In the genomic region with DNA sequence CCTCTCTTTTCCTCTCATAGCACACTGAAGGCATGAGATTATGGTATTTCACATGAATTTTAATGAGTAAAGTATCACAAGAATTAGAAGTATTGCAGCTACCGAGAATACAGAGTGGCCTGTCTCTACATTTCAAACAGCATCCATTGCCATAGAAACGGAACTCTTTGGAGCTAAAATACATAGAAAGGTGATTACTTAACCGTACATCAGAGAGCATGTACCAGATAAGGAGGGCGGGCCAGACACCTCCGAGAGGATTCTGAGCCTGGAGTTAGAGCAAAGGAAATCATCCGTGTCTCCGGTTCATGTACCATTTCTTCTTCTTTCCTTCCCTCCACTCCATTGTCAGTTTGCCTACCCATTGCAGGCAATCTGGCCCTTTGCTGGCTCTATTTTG, we compare ENCODE assay signal across 36 cellular contexts.
"Had no signal": no experiment of that assay in that cellular context is flagged by ENCODE, and none has a peak within 500 bp of the region (broad histone marks: within the 10 kb centered on the region; RNA-seq: fewer than 3 reads in every experiment).

No MANE protein-coding gene starts in this region.

- H3K27ac ChIP-seq: ascending aorta, cardiac muscle cell, VCaP had no signal

- H3K9me3 ChIP-seq: ascending aorta had no signal

- H3K4me3 ChIP-seq: ascending aorta, cardiac muscle cell had no signal

- H3K27me3 ChIP-seq: ascending aorta, cardiac muscle cell had no signal

- H3K27ac Mint-ChIP-seq: activated B cell treated with CpG ODN at 0.5 μM for 24 hours; activated CD4-positive, alpha-beta memory T cell treated with anti-CD3 and anti-CD28 coated beads for 36 hours; activated CD4-positive, alpha-beta T cell treated with anti-CD3 and anti-CD28 coated beads, Interleukin-2, amount 10 ng/mL, durations not matched to agents 24 days and 14 days; activated CD8-positive, alpha-beta T cell treated with anti-CD3 and anti-CD28 coated beads for 36 hours; activated naive CD4-positive, alpha-beta T cell treated with anti-CD3 and anti-CD28 coated beads, Interleukin-2, amount 10 ng/mL, durations not matched to agents 7 days and 5 days; activated naive CD4-positive, alpha-beta T cell treated with anti-CD3 and anti-CD28 coated beads, Interleukin-2, amount 50 U/mL, for 24 hours; activated naive CD8-positive, alpha-beta T cell; activated naive CD8-positive, alpha-beta T cell treated with anti-CD3 and anti-CD28 coated beads, Interleukin-2, amount 10 ng/mL, durations not matched to agents 7 days and 5 days; activated naive CD8-positive, alpha-beta T cell treated with anti-CD3 and anti-CD28 coated beads, Interleukin-2, amount 50 U/mL, for 24 hours; activated T-cell treated with anti-CD3 and anti-CD28 coated beads, Interleukin-2, amount 50 U/mL, for 72 hours; activated T-helper 1 cell treated with anti-CD3 and anti-CD28 coated beads, Interleukin-12 subunit alpha, Interleukin-12 subunit beta, Interleukin-2, Interleukin-4 antibody, amounts not matched to agents 30 ng/mL and 10 ng/mL and 1 ng/mL, durations not matched to agents 14 hours and 24 hours and 36 hours; activated T-helper 17 cell treated with anti-CD3 and anti-CD28 coated beads, Interleukin-2, amount 50 U/mL, for 72 hours; T-helper 1 cell treated with Interleukin-12 subunit alpha and Interleukin-12 subunit beta and Interleukin-4 antibody, amounts not matched to agents 30 μg/mL and 1 μg/mL, for 36 hours; T-helper 2 cell treated with Interferon-gamma antibody and Interleukin-4, amounts not matched to agents 5 μg/mL and 100 μg/mL, for 36 hours had no signal

- H3K36me3 Mint-ChIP-seq: activated CD4-positive, alpha-beta memory T cell treated with anti-CD3 and anti-CD28 coated beads for 36 hours; activated naive CD4-positive, alpha-beta T cell treated with anti-CD3 and anti-CD28 coated beads, Interleukin-2, amount 10 ng/mL, durations not matched to agents 7 days and 5 days; activated naive CD4-positive, alpha-beta T cell treated with anti-CD3 and anti-CD28 coated beads, Interleukin-2, amount 50 U/mL, for 24 hours; activated naive CD8-positive, alpha-beta T cell; activated naive CD8-positive, alpha-beta T cell treated with anti-CD3 and anti-CD28 coated beads, Interleukin-2, amount 10 ng/mL, durations not matched to agents 7 days and 5 days; brain had no signal

- H3K4me1 ChIP-seq: ascending aorta had no signal

- H3K27me3 Mint-ChIP-seq: activated B cell treated with CpG ODN at 0.5 μM for 24 hours; activated naive CD4-positive, alpha-beta T cell treated with anti-CD3 and anti-CD28 coated beads, Interleukin-2, amount 50 U/mL, for 24 hours had no signal

- ATAC-seq: activated CD8-positive, alpha-beta T cell treated with anti-CD3 and anti-CD28 coated beads for 36 hours; activated naive CD8-positive, alpha-beta T cell treated with anti-CD3 and anti-CD28 coated beads, Interleukin-2, amount 50 U/mL, for 24 hours; activated T-cell treated with anti-CD3 and anti-CD28 coated beads, Interleukin-2, amount 50 U/mL, for 4 hours; activated T-cell treated with anti-CD3 and anti-CD28 coated beads, Interleukin-2, amount 50 U/mL, for 72 hours; activated T-helper 17 cell treated with anti-CD3 and anti-CD28 coated beads, Interleukin-2, amount 50 U/mL, for 72 hours had no signal

- H3K36me3 ChIP-seq: ascending aorta, cardiac muscle cell had no signal

- DNase-seq: activated B cell treated with CpG ODN at 0.5 μM for 24 hours; activated CD4-positive, alpha-beta memory T cell treated with anti-CD3 and anti-CD28 coated beads for 36 hours; activated CD4-positive, alpha-beta T cell treated with anti-CD3 and anti-CD28 coated beads for 4 hours; activated CD4-positive, alpha-beta T cell treated with anti-CD3 and anti-CD28 coated beads, Interleukin-2, amount 10 ng/mL, durations not matched to agents 24 days and 14 days; activated CD4-positive, alpha-beta T cell treated with anti-CD3 and anti-CD28 coated beads, Interleukin-2, amount 50 U/mL, for 1 hour; activated CD4-positive, alpha-beta T cell treated with anti-CD3 and anti-CD28 coated beads, Interleukin-2, amount 50 U/mL, for 4 hours; activated CD4-positive, CD25-positive, alpha-beta regulatory T cell treated with anti-CD3 and anti-CD28 coated beads, Interleukin-2, amount 50 U/mL, for 72 hours; activated CD8-positive, alpha-beta memory T cell treated with anti-CD3 and anti-CD28 coated beads, Interleukin-2, amount 50 U/mL, for 4 hours; activated CD8-positive, alpha-beta T cell treated with anti-CD3 and anti-CD28 coated beads for 36 hours; activated effector memory CD4-positive, alpha-beta T cell treated with Interleukin-2 at 50 U/mL for 16 hours; activated gamma-delta T cell; activated naive CD4-positive, alpha-beta T cell treated with anti-CD3 and anti-CD28 coated beads, Interleukin-2, amount 10 ng/mL, durations not matched to agents 7 days and 5 days; activated naive CD4-positive, alpha-beta T cell treated with Interleukin-2 at 50 U/mL for 16 hours; activated naive CD8-positive, alpha-beta T cell treated with anti-CD3 and anti-CD28 coated beads, Interleukin-2, amount 10 ng/mL, durations not matched to agents 7 days and 5 days; activated naive CD8-positive, alpha-beta T cell treated with anti-CD3 and anti-CD28 coated beads, Interleukin-2, amount 50 U/mL, for 24 hours; activated T-cell treated with anti-CD3 and anti-CD28 coated beads for 4 hours; activated T-cell treated with anti-CD3 and anti-CD28 coated beads, Interleukin-2, amount 50 U/mL, for 1 hour; activated T-cell treated with anti-CD3 and anti-CD28 coated beads, Interleukin-2, amount 50 U/mL, for 4 hours; activated T-cell treated with anti-CD3 and anti-CD28 coated beads, Interleukin-2, amount 50 U/mL, for 72 hours; amygdala; anterior cingulate cortex; SW 1271; T-helper 1 cell; T-helper 2 cell; T-helper 9 cell had no signal

- H3K9me3 Mint-ChIP-seq: activated B cell treated with CpG ODN at 0.5 μM for 24 hours; activated CD4-positive, alpha-beta memory T cell treated with anti-CD3 and anti-CD28 coated beads for 36 hours; activated CD4-positive, alpha-beta T cell treated with anti-CD3 and anti-CD28 coated beads, Interleukin-2, amount 10 ng/mL, durations not matched to agents 24 days and 14 days; activated CD8-positive, alpha-beta T cell treated with anti-CD3 and anti-CD28 coated beads for 36 hours; activated naive CD4-positive, alpha-beta T cell treated with anti-CD3 and anti-CD28 coated beads, Interleukin-2, amount 10 ng/mL, durations not matched to agents 7 days and 5 days; activated naive CD4-positive, alpha-beta T cell treated with anti-CD3 and anti-CD28 coated beads, Interleukin-2, amount 50 U/mL, for 24 hours; activated naive CD8-positive, alpha-beta T cell treated with anti-CD3 and anti-CD28 coated beads, Interleukin-2, amount 10 ng/mL, durations not matched to agents 7 days and 5 days; activated naive CD8-positive, alpha-beta T cell treated with anti-CD3 and anti-CD28 coated beads, Interleukin-2, amount 50 U/mL, for 24 hours; activated T-cell treated with anti-CD3 and anti-CD28 coated beads, Interleukin-2, amount 50 U/mL, for 4 hours; activated T-cell treated with anti-CD3 and anti-CD28 coated beads, Interleukin-2, amount 50 U/mL, for 72 hours; activated T-helper 1 cell treated with anti-CD3 and anti-CD28 coated beads, Interleukin-12 subunit alpha, Interleukin-12 subunit beta, Interleukin-2, Interleukin-4 antibody, amounts not matched to agents 30 ng/mL and 10 ng/mL and 1 ng/mL, durations not matched to agents 14 hours and 24 hours and 36 hours; activated T-helper 17 cell treated with anti-CD3 and anti-CD28 coated beads, Interleukin-2, amount 50 U/mL, for 72 hours; central memory CD8-positive, alpha-beta T cell; T-helper 1 cell treated with Interleukin-12 subunit alpha and Interleukin-12 subunit beta and Interleukin-4 antibody, amounts not matched to agents 30 μg/mL and 1 μg/mL, for 36 hours; T-helper 2 cell treated with Interferon-gamma antibody and Interleukin-4, amounts not matched to agents 5 μg/mL and 100 μg/mL, for 36 hours had no signal

- H3K4me3 Mint-ChIP-seq: activated B cell treated with CpG ODN at 0.5 μM for 24 hours; activated CD4-positive, alpha-beta memory T cell treated with anti-CD3 and anti-CD28 coated beads for 36 hours; activated CD4-positive, alpha-beta T cell treated with anti-CD3 and anti-CD28 coated beads, Interleukin-2, amount 10 ng/mL, durations not matched to agents 24 days and 14 days; activated CD8-positive, alpha-beta T cell treated with anti-CD3 and anti-CD28 coated beads for 36 hours; activated naive CD4-positive, alpha-beta T cell treated with anti-CD3 and anti-CD28 coated beads, Interleukin-2, amount 10 ng/mL, durations not matched to agents 7 days and 5 days; activated naive CD4-positive, alpha-beta T cell treated with anti-CD3 and anti-CD28 coated beads, Interleukin-2, amount 50 U/mL, for 24 hours; activated naive CD8-positive, alpha-beta T cell; activated naive CD8-positive, alpha-beta T cell treated with anti-CD3 and anti-CD28 coated beads, Interleukin-2, amount 10 ng/mL, durations not matched to agents 7 days and 5 days; activated naive CD8-positive, alpha-beta T cell treated with anti-CD3 and anti-CD28 coated beads, Interleukin-2, amount 50 U/mL, for 24 hours; activated T-cell treated with anti-CD3 and anti-CD28 coated beads, Interleukin-2, amount 50 U/mL, for 4 hours; activated T-cell treated with anti-CD3 and anti-CD28 coated beads, Interleukin-2, amount 50 U/mL, for 72 hours; activated T-helper 1 cell treated with anti-CD3 and anti-CD28 coated beads, Interleukin-12 subunit alpha, Interleukin-12 subunit beta, Interleukin-2, Interleukin-4 antibody, amounts not matched to agents 30 ng/mL and 10 ng/mL and 1 ng/mL, durations not matched to agents 14 hours and 24 hours and 36 hours; activated T-helper 17 cell treated with anti-CD3 and anti-CD28 coated beads, Interleukin-2, amount 50 U/mL, for 72 hours; brain; central memory CD8-positive, alpha-beta T cell; T-helper 1 cell treated with Interleukin-12 subunit alpha and Interleukin-12 subunit beta and Interleukin-4 antibody, amounts not matched to agents 30 μg/mL and 1 μg/mL, for 36 hours; T-helper 2 cell treated with Interferon-gamma antibody and Interleukin-4, amounts not matched to agents 5 μg/mL and 100 μg/mL, for 36 hours had no signal

- H3K4me1 Mint-ChIP-seq: activated B cell treated with CpG ODN at 0.5 μM for 24 hours; activated CD4-positive, alpha-beta T cell treated with anti-CD3 and anti-CD28 coated beads, Interleukin-2, amount 10 ng/mL, durations not matched to agents 24 days and 14 days; activated naive CD4-positive, alpha-beta T cell treated with anti-CD3 and anti-CD28 coated beads, Interleukin-2, amount 10 ng/mL, durations not matched to agents 7 days and 5 days; activated naive CD4-positive, alpha-beta T cell treated with anti-CD3 and anti-CD28 coated beads, Interleukin-2, amount 50 U/mL, for 24 hours; activated naive CD8-positive, alpha-beta T cell treated with anti-CD3 and anti-CD28 coated beads, Interleukin-2, amount 10 ng/mL, durations not matched to agents 7 days and 5 days; activated naive CD8-positive, alpha-beta T cell treated with anti-CD3 and anti-CD28 coated beads, Interleukin-2, amount 50 U/mL, for 24 hours; activated T-helper 17 cell treated with anti-CD3 and anti-CD28 coated beads, Interleukin-2, amount 50 U/mL, for 72 hours; central memory CD8-positive, alpha-beta T cell had no signal
